ENCODE assay signal across 17 cellular contexts in genomic region chr5:138351056-138351455, GRCh38. TPM values are rescaled to one million over a fixed set of nuclear protein-coding genes. Genes with fewer than 3 reads are reported as not detected.
DNase-seq lines count a peak whose midpoint lies in the region; ATAC-seq, FAIRE-seq and TF ChIP-seq lines count a peak whose summit lies in the region.
"Had no signal": no experiment of that assay in that cellular context is flagged by ENCODE, and none has a peak within 500 bp of the region (broad histone marks: within the 10 kb centered on the region; RNA-seq: fewer than 3 reads in every experiment).

No MANE protein-coding gene starts in this region.

- H3K27ac Mint-ChIP-seq in astrocyte (ENCODE audit: unreplicated experiment) = no peak overlapping the region
- H3K27ac Mint-ChIP-seq: GM23338 had no signal

- H2AFZ ChIP-seq in astrocyte (ENCODE audit: low read depth, low read length) (no peak overlapping the region), Karpas-422 (ENCODE audit: low read length) (no peak overlapping the region), smooth muscle cell (ENCODE audit: low read depth) (no peak overlapping the region)
- H2AFZ ChIP-seq: GM23338 had no signal

- intact Hi-C loops in heart right ventricle (cut with DNase I) = loop anchor here in 2 of 10 donors (5.0 to 10.0 kb wide), 2 partner anchors 126 to 141 kb away; no protein-coding TSS in a partner anchor
- intact Hi-C loops in right cardiac atrium (cut with DNase I) = no loop called here

- peaks cover 54% of the 10 kb centered on the region for H4K20me1 ChIP-seq in astrocyte (ENCODE audit: insufficient read depth, low read length)
- no peaks in the 10 kb centered on the region for H4K20me1 ChIP-seq in Karpas-422 (ENCODE audit: insufficient read depth, low read depth, low read length)
- H4K20me1 ChIP-seq in smooth muscle cell (ENCODE audit: low read depth) = peaks cover 40% of the 10 kb centered on the region

- WGBS in heart right ventricle, 2 donors = 91 to 92% methylated on average over 1 of the region's 1 CpG
- 90% methylated on average over 1 of the region's 1 CpG for WGBS in right cardiac atrium
- 100% methylated on average over 1 of the region's 1 CpG for WGBS in smooth muscle cell (ENCODE audit: low lambda C conversion rate)

- H3K27ac ChIP-seq in heart right ventricle (peak overlapping the region in 6 of 10 donors; percentile 7 to 99 (median 54)), right cardiac atrium (ENCODE audit: low read length) (no peak overlapping the region), astrocyte (ENCODE audit: low read depth, low read length) (peak overlapping the region; percentile 2), Karpas-422 (ENCODE audit: low read length) (no peak overlapping the region), smooth muscle cell (ENCODE audit: low read depth) (no peak overlapping the region)
- H3K27ac ChIP-seq: Peyer's patch, upper lobe of right lung had no signal

- no peaks in the 10 kb centered on the region for H3K9me2 ChIP-seq in Karpas-422 (replicated peaks; ENCODE audit: insufficient read depth, low read length)

- H3K4me3 ChIP-seq in heart right ventricle = no peak overlapping the region
- no peak overlapping the region for H3K4me3 ChIP-seq in right cardiac atrium (ENCODE audit: low read length)
- H3K4me3 ChIP-seq in astrocyte (ENCODE audit: insufficient read depth, low read depth, low read length) = peak overlapping the region; percentile 4
- no peak overlapping the region for H3K4me3 ChIP-seq in foreskin fibroblast (ENCODE audit: low read depth in 1 of 2, low read length in 2 of 2)
- H3K4me3 ChIP-seq in Karpas-422 (ENCODE audit: low read length) = no peak overlapping the region
- H3K4me3 ChIP-seq in smooth muscle cell = no peak overlapping the region
- H3K4me3 ChIP-seq: GM23338, Peyer's patch, upper lobe of right lung had no signal

- ATAC-seq in heart right ventricle (no peak), right cardiac atrium (no peak)
- ATAC-seq: GM23338, upper lobe of right lung had no signal

- no peaks in the 10 kb centered on the region for H3K27me3 ChIP-seq in heart right ventricle
- H3K27me3 ChIP-seq in right cardiac atrium (ENCODE audit: control insufficient read depth, insufficient read depth) = no peaks in the 10 kb centered on the region
- H3K27me3 ChIP-seq in astrocyte (ENCODE audit: insufficient read depth, low read length) = no peaks in the 10 kb centered on the region
- no peaks in the 10 kb centered on the region for H3K27me3 ChIP-seq in Karpas-422 (ENCODE audit: low read length)
- no peaks in the 10 kb centered on the region for H3K27me3 ChIP-seq in smooth muscle cell (ENCODE audit: low read depth)
- H3K27me3 ChIP-seq: Peyer's patch, upper lobe of right lung had no signal

- TF ChIP-seq CTCF in heart right ventricle (IDR thresholded peaks at IDR 0.05) (no peak), astrocyte (IDR thresholded peaks at IDR 0.05; ENCODE audit: insufficient read depth, low read depth, low read length) (no peak), foreskin fibroblast (IDR thresholded peaks at IDR 0.05; ENCODE audit: low read depth, low read length) (no peak), smooth muscle cell (IDR thresholded peaks at IDR 0.05; ENCODE audit: borderline replicate concordance, insufficient read depth, poor library complexity, severe bottlenecking) (no peak)

- H3K4me1 Mint-ChIP-seq in astrocyte (ENCODE audit: low read depth, unreplicated experiment) = peaks cover 23% of the 10 kb centered on the region

- peak overlapping the region; percentile 41 for H3K4me3 Mint-ChIP-seq in astrocyte (ENCODE audit: unreplicated experiment)

- FAIRE-seq in astrocyte (lab: Jason Lieb, UNC) = no peak
- FAIRE-seq: colon had no signal

- H3K9me3 Mint-ChIP-seq in astrocyte (ENCODE audit: unreplicated experiment) = peaks cover 2% of the 10 kb centered on the region
- H3K9me3 Mint-ChIP-seq: GM23338 had no signal

- H3K27me3 Mint-ChIP-seq in astrocyte (ENCODE audit: low read depth, unreplicated experiment) = no peaks in the 10 kb centered on the region

- H3K36me3 ChIP-seq in heart right ventricle (peaks cover 0 to 36% (median 26%) of the 10 kb centered on the region in 9 donors), astrocyte (ENCODE audit: insufficient read depth, low read length) (peaks cover 8% of the 10 kb centered on the region), Karpas-422 (ENCODE audit: insufficient read depth, low read length) (peaks cover 33% of the 10 kb centered on the region), smooth muscle cell (ENCODE audit: low read depth) (no peaks in the 10 kb centered on the region)

- peaks cover 43% of the 10 kb centered on the region for H3K79me2 ChIP-seq in astrocyte (ENCODE audit: insufficient read depth, low read length)
- H3K79me2 ChIP-seq in Karpas-422 (ENCODE audit: low read length) = peaks cover 34% of the 10 kb centered on the region
- H3K79me2 ChIP-seq in smooth muscle cell (ENCODE audit: low read depth) = peaks cover 26% of the 10 kb centered on the region

- H3K9ac ChIP-seq in astrocyte (ENCODE audit: low read length) = no peak overlapping the region
- H3K9ac ChIP-seq in Karpas-422 (ENCODE audit: low read length) = no peak overlapping the region
- H3K9ac ChIP-seq in smooth muscle cell (ENCODE audit: low read depth) = no peak overlapping the region

- H3K4me2 ChIP-seq in astrocyte (ENCODE audit: low read length) (peak overlapping the region; percentile 30), Karpas-422 (ENCODE audit: low read depth, low read length, poor library complexity, severe bottlenecking) (no peak overlapping the region), smooth muscle cell (no peak overlapping the region)
- H3K4me2 ChIP-seq: GM23338 had no signal

- no peak for DNase-seq in heart right ventricle
- DNase-seq in right cardiac atrium = no peak
- peak; percentile 80 for DNase-seq in astrocyte (ENCODE audit: low read depth)
- peak; percentile 80 to 91 for DNase-seq in foreskin fibroblast
- DNase-seq in SHP77 (lab: John Stamatoyannopoulos, UW) = no peak
- DNase-seq in Karpas-422 = no peak
- no peak for DNase-seq in smooth muscle cell (lab: John Stamatoyannopoulos, UW; ENCODE audit: unreplicated experiment)
- DNase-seq in stimulated activated CD4-positive, alpha-beta T cell treated with anti-CD3 and anti-CD28 coated beads, Interleukin-4, amount 100 ng/mL, for 4 hours = no peak
- DNase-seq: activated CD4-positive, alpha-beta T cell treated with anti-CD3 and anti-CD28 coated beads, Interleukin-2, amount 50 U/mL, for 48 hours; activated gamma-delta T cell; DND-41; head of caudate nucleus; NCI-H345; Peyer's patch; upper lobe of right lung had no signal

- peaks cover 0 to 7% (median 5%) of the 10 kb centered on the region in 11 donors for H3K9me3 ChIP-seq in heart right ventricle
- H3K9me3 ChIP-seq in right cardiac atrium (ENCODE audit: control insufficient read depth, low read length) = no peaks in the 10 kb centered on the region
- H3K9me3 ChIP-seq in astrocyte (ENCODE audit: insufficient read depth, low read depth, low read length) = peaks cover 4% of the 10 kb centered on the region
- no peaks in the 10 kb centered on the region for H3K9me3 ChIP-seq in Karpas-422 (ENCODE audit: low read length)
- H3K9me3 ChIP-seq in smooth muscle cell (replicated peaks; ENCODE audit: low read depth) = no peaks in the 10 kb centered on the region
- H3K9me3 ChIP-seq: upper lobe of right lung had no signal

- H3K36me3 Mint-ChIP-seq in astrocyte (ENCODE audit: low read depth, unreplicated experiment) = peaks cover 34% of the 10 kb centered on the region

- peaks cover 51% of the 10 kb centered on the region for H3F3A ChIP-seq in smooth muscle cell (ENCODE audit: low read depth)

- H3K4me1 ChIP-seq in heart right ventricle = peaks cover 8 to 58% (median 41%) of the 10 kb centered on the region in 9 donors
- peaks cover 3% of the 10 kb centered on the region for H3K4me1 ChIP-seq in right cardiac atrium (ENCODE audit: control insufficient read depth, insufficient read depth, low read length)
- peaks cover 29% of the 10 kb centered on the region for H3K4me1 ChIP-seq in astrocyte (ENCODE audit: insufficient read depth, low read length)
- peaks cover 15% of the 10 kb centered on the region for H3K4me1 ChIP-seq in Karpas-422 (ENCODE audit: low read length)
- peaks cover 18% of the 10 kb centered on the region for H3K4me1 ChIP-seq in smooth muscle cell (ENCODE audit: low read depth)

RNA-seq across cellular contexts. Expression of gene KDM3B, which starts 1.4 kb away (rescaled TPM):
- 10 to 100 TPM; 31.9 to 57.3 (median 48.3) TPM for total RNA-seq in heart right ventricle
- polyA plus RNA-seq in heart right ventricle = 10 to 100 TPM; 11.9 to 22.4 TPM
- total RNA-seq in right cardiac atrium = 10 to 100 TPM; 44.9 to 56.3 (median 47.5) TPM
- 22.8 TPM for polyA plus RNA-seq in right cardiac atrium
- 46.6 and 48.6 TPM in 2 replicates for total RNA-seq in astrocyte
- 44.9 and 56.3 TPM in 2 replicates for total RNA-seq in Karpas-422 (2014; rRNA removed; shearing (Covaris generic); ENCODE audit: low replicate concordance)
- 43.1 and 54.3 TPM in 2 replicates for total RNA-seq in smooth muscle cell
- polyA plus RNA-seq in smooth muscle cell = 16.5 and 17.9 TPM in 2 replicates

RNA-seq across cellular contexts. Expression of gene FAM53C, which starts 13.0 kb away (rescaled TPM):
- total RNA-seq in heart right ventricle (10 to 100 TPM; 20.4 to 29.9 (median 25.1) TPM), right cardiac atrium (10 to 100 TPM; 20.2 to 25.0 (median 22.8) TPM), astrocyte (43.8 and 46.6 TPM in 2 replicates), smooth muscle cell (34.8 and 48.1 TPM in 2 replicates)
- polyA plus RNA-seq in heart right ventricle (10 to 100 TPM in 1 of 2 donors, 1 to 10 TPM in 1; 8.8 to 14.9 TPM), right cardiac atrium (16.9 TPM), smooth muscle cell (44.5 and 45.1 TPM in 2 replicates)
- total RNA-seq in Karpas-422 (2014; rRNA removed; shearing (Covaris generic); ENCODE audit: low replicate concordance) = 48.2 and 62.8 TPM in 2 replicates

RNA-seq across cellular contexts. Expression of gene CDC25C, which starts 19.5 kb away (rescaled TPM):
- under 1 TPM in 5 of 10 donors, not detected in 5; 0.13 to 0.74 (median 0.38) TPM for total RNA-seq in heart right ventricle
- polyA plus RNA-seq in heart right ventricle = under 1 TPM in 1 of 2 donors, not detected in 1; 0.03 TPM
- under 1 TPM in 2 of 4 donors, not detected in 2; 0.26 to 0.29 TPM for total RNA-seq in right cardiac atrium
- polyA plus RNA-seq in right cardiac atrium = not detected
- total RNA-seq in astrocyte = 1.6 and 1.7 TPM in 2 replicates
- 6.1 and 11.1 TPM in 2 replicates for total RNA-seq in Karpas-422 (2014; rRNA removed; shearing (Covaris generic); ENCODE audit: low replicate concordance)
- 2.6 and 4.3 TPM in 2 replicates for total RNA-seq in smooth muscle cell
- 1.7 and 3.0 TPM in 2 replicates for polyA plus RNA-seq in smooth muscle cell

Comparison
In these comparisons a context has a peak if more than half of its experiments do, and no peak if none do; other contexts are left out.
1. H3K27ac ChIP-seq: peak in heart right ventricle (6 of 10) and astrocyte (single experiment); none in right cardiac atrium (single experiment), Karpas-422 (single experiment) and smooth muscle cell (single experiment).
2. DNase-seq: peak in astrocyte (single experiment) and foreskin fibroblast (2 of 2); none in heart right ventricle (0 of 2), right cardiac atrium (0 of 3), SHP77 (0 of 2), Karpas-422 (single experiment), smooth muscle cell (single experiment) and stimulated activated CD4-positive, alpha-beta T cell treated with anti-CD3 and anti-CD28 coated beads, Interleukin-4, amount 100 ng/mL, for 4 hours (0 of 2).